In the genomic region with DNA sequence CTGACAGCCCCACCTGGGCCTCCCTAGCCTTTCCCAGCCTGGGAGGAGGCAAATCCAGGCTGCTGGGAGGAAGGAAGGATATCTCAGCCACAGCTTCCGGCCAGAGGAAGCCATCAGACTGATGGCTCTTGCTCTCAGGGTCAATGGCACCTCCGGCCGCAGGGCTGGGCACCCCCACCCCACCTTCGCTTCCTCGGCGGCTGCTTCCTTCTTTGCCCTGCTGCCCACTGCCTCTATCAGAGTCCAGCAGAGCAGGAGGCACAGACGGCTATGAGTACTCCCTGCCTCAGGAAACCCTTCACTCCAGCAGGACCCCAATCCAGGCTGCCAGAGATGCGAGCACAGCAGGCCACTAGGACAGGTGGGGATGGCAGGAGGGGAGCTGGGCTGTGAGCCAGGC, we compare ENCODE assay signal across 1 cellular context.
TF ChIP-seq lines count a peak whose summit lies in the region.

No MANE protein-coding gene starts in this region.

TF ChIP-seq in SK-N-SH, 30 proteins besides CTCF, POLR2A, EP300 and RAD21 (continued from another document):
- TF ChIP-seq, protein P1, sequence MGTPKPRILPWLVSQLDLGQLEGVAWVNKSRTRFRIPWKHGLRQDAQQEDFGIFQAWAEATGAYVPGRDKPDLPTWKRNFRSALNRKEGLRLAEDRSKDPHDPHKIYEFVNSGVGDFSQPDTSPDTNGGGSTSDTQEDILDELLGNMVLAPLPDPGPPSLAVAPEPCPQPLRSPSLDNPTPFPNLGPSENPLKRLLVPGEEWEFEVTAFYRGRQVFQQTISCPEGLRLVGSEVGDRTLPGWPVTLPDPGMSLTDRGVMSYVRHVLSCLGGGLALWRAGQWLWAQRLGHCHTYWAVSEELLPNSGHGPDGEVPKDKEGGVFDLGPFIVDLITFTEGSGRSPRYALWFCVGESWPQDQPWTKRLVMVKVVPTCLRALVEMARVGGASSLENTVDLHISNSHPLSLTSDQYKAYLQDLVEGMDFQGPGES (IDR thresholded peaks at IDR 0.05; ENCODE audit: low read depth, low read length): no peak
- TF ChIP-seq GATA2 (CRISPR knock-in tag; IDR thresholded peaks at IDR 0.05): no peak
- no peak for TF ChIP-seq TAF1 (IDR thresholded peaks at IDR 0.05; ENCODE audit: borderline replicate concordance, low read depth, low read length)
- TF ChIP-seq, protein P2, sequence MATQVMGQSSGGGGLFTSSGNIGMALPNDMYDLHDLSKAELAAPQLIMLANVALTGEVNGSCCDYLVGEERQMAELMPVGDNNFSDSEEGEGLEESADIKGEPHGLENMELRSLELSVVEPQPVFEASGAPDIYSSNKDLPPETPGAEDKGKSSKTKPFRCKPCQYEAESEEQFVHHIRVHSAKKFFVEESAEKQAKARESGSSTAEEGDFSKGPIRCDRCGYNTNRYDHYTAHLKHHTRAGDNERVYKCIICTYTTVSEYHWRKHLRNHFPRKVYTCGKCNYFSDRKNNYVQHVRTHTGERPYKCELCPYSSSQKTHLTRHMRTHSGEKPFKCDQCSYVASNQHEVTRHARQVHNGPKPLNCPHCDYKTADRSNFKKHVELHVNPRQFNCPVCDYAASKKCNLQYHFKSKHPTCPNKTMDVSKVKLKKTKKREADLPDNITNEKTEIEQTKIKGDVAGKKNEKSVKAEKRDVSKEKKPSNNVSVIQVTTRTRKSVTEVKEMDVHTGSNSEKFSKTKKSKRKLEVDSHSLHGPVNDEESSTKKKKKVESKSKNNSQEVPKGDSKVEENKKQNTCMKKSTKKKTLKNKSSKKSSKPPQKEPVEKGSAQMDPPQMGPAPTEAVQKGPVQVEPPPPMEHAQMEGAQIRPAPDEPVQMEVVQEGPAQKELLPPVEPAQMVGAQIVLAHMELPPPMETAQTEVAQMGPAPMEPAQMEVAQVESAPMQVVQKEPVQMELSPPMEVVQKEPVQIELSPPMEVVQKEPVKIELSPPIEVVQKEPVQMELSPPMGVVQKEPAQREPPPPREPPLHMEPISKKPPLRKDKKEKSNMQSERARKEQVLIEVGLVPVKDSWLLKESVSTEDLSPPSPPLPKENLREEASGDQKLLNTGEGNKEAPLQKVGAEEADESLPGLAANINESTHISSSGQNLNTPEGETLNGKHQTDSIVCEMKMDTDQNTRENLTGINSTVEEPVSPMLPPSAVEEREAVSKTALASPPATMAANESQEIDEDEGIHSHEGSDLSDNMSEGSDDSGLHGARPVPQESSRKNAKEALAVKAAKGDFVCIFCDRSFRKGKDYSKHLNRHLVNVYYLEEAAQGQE (IDR thresholded peaks at IDR 0.05; ENCODE audit: low read depth, low read length): no peak
